Comparison of ENCODE assay signal across 9 cellular contexts in genomic region chr4:127623755-127624087, GRCh38. TPM values are rescaled to one million over a fixed set of nuclear protein-coding genes. Genes with fewer than 3 reads are reported as not detected.
DNase-seq lines count a peak whose midpoint lies in the region; ATAC-seq and TF ChIP-seq lines count a peak whose summit lies in the region.
"Had no signal": no experiment of that assay in that cellular context is flagged by ENCODE, and none has a peak within 500 bp of the region (broad histone marks: within the 10 kb centered on the region; RNA-seq: fewer than 3 reads in every experiment).

No MANE protein-coding gene starts in this region.

- H3K27ac Mint-ChIP-seq in activated CD8-positive, alpha-beta T cell treated with anti-CD3 and anti-CD28 coated beads for 36 hours, result no peak overlapping the region

- no peak for TF ChIP-seq CTCF in activated CD8-positive, alpha-beta T cell treated with anti-CD3 and anti-CD28 coated beads for 36 hours (IDR thresholded peaks at IDR 0.05)
- TF ChIP-seq CTCF in left ventricle myocardium inferior (IDR thresholded peaks at IDR 0.05; ENCODE audit: borderline replicate concordance) (no peak), sigmoid colon (IDR thresholded peaks at IDR 0.05) (no peak)

- intact Hi-C loops in activated CD8-positive, alpha-beta T cell treated with anti-CD3 and anti-CD28 coated beads for 36 hours (cut with micrococcal nuclease), result no loop called here
- intact Hi-C loops in left ventricle myocardium inferior (cut with micrococcal nuclease) (no loop called here), sigmoid colon (cut with DNase I) (no loop called here)

- CTCF ChIA-PET in activated CD8-positive, alpha-beta T cell treated with anti-CD3 and anti-CD28 coated beads for 36 hours (lab: Charles Lee), result interaction anchor here (0.7 kb wide), 1 partner anchor 182 kb away, joined by 3 read pairs; no protein-coding TSS in a partner anchor

- H3K27me3 ChIP-seq in left ventricle myocardium inferior (ENCODE audit: low read depth) (peaks cover 79% of the 10 kb centered on the region), sigmoid colon (peaks cover 0 to 10% (median 3%) of the 10 kb centered on the region in 3 donors)

- H3K27ac ChIP-seq in left ventricle myocardium inferior (replicated peaks) (no peak overlapping the region), sigmoid colon (peak overlapping the region in 3 of 4 donors; percentile 22 to 64 (median 39))

- H3K27me3 Mint-ChIP-seq in activated CD8-positive, alpha-beta T cell treated with anti-CD3 and anti-CD28 coated beads for 36 hours, result peaks cover 32% of the 10 kb centered on the region

- H3K9me3 Mint-ChIP-seq in activated CD8-positive, alpha-beta T cell treated with anti-CD3 and anti-CD28 coated beads for 36 hours, result peaks cover 2% of the 10 kb centered on the region

- peaks cover 3% of the 10 kb centered on the region for H3K4me1 Mint-ChIP-seq in activated CD8-positive, alpha-beta T cell treated with anti-CD3 and anti-CD28 coated beads for 36 hours (ENCODE audit: low read depth)

- H3K4me3 ChIP-seq in left ventricle myocardium inferior, result peak overlapping the region; percentile 69
- peak overlapping the region; percentile 42 to 68 (median 54) for H3K4me3 ChIP-seq in sigmoid colon
- H3K4me3 ChIP-seq: mucosa of descending colon had no signal

- H3K9me3 ChIP-seq in left ventricle myocardium inferior (replicated peaks), result no peaks in the 10 kb centered on the region
- H3K9me3 ChIP-seq in sigmoid colon, result no peaks in the 10 kb centered on the region
- H3K9me3 ChIP-seq: mucosa of descending colon had no signal

- TF ChIP-seq EP300 in sigmoid colon (IDR thresholded peaks at IDR 0.05), result no peak

- ATAC-seq in GM18909 (IDR thresholded peaks at IDR 0.05; ENCODE audit: poor library complexity, unreplicated experiment) (peak; percentile 22), GM18519 (IDR thresholded peaks at IDR 0.05; ENCODE audit: low FRiP score, unreplicated experiment) (no peak)
- ATAC-seq in activated CD8-positive, alpha-beta T cell treated with anti-CD3 and anti-CD28 coated beads for 36 hours, result no peak

- POLR2A ChIA-PET in activated CD8-positive, alpha-beta T cell treated with anti-CD3 and anti-CD28 coated beads for 36 hours (lab: Charles Lee), result no interaction called here

- H3K4me3 Mint-ChIP-seq in activated CD8-positive, alpha-beta T cell treated with anti-CD3 and anti-CD28 coated beads for 36 hours, result peak overlapping the region; percentile 43

- WGBS in sigmoid colon, 2 donors, result 11 to 25% methylated on average over 8 of the region's 8 CpGs

- H3K4me1 ChIP-seq in left ventricle myocardium inferior, result peaks cover 13% of the 10 kb centered on the region
- H3K4me1 ChIP-seq in sigmoid colon, result peaks cover 0 to 14% (median 9%) of the 10 kb centered on the region in 4 donors

- TF ChIP-seq POLR2A in sigmoid colon (IDR thresholded peaks at IDR 0.05), result no peak

- H3K36me3 Mint-ChIP-seq in activated CD8-positive, alpha-beta T cell treated with anti-CD3 and anti-CD28 coated beads for 36 hours (ENCODE audit: low read depth), result no peaks in the 10 kb centered on the region

- H3K36me3 ChIP-seq in left ventricle myocardium inferior, result no peaks in the 10 kb centered on the region
- H3K36me3 ChIP-seq in sigmoid colon, result no peaks in the 10 kb centered on the region

- peak; percentile 28 for DNase-seq in activated CD8-positive, alpha-beta T cell treated with anti-CD3 and anti-CD28 coated beads for 36 hours
- DNase-seq in left ventricle myocardium inferior, result no peak
- DNase-seq in sigmoid colon, result no peak
- no peak for DNase-seq in NOMO-1 treated with dmso at 0.1 percent for 144 hours (lab: John Stamatoyannopoulos, UW; ENCODE audit: unreplicated experiment)
- DNase-seq in NCI-H82 treated with DMSO at 0.1 percent for 48 hours (lab: John Stamatoyannopoulos, UW; ENCODE audit: unreplicated experiment), result no peak
- DNase-seq in activated CD8-positive, alpha-beta memory T cell treated with anti-CD3 and anti-CD28 coated beads, Interleukin-2, amount 50 U/mL, for 48 hours, result no peak

RNA-seq across cellular contexts. Expression of gene INTU, which starts 9.0 kb away (rescaled TPM):
- total RNA-seq in activated CD8-positive, alpha-beta T cell treated with anti-CD3 and anti-CD28 coated beads for 36 hours, result under 1 TPM; 0.16 to 0.29 TPM
- total RNA-seq in left ventricle myocardium inferior, result 5.2 TPM
- 1 to 10 TPM; 7.6 to 10.0 (median 9.5) TPM for total RNA-seq in sigmoid colon
- under 1 TPM; under 0.01 to 0.90 (median 0.23) TPM for polyA plus RNA-seq in sigmoid colon
